Comparison of ENCODE assay signal across 7 cellular contexts in genomic region chr3:20370273-20371063, GRCh38.
DNase-seq lines count a peak whose midpoint lies in the region; FAIRE-seq and TF ChIP-seq lines count a peak whose summit lies in the region.
"Not testable (repeated sequence)": the region's sequence is repeated elsewhere in the genome, so short reads cannot be mapped to it uniquely, and the experiment has no call there.

No MANE protein-coding gene starts in this region.

- H3K4me3 Mint-ChIP-seq in HFFc6 = peak overlapping the region; percentile 77; the same call in 1 of the 2 replicates
- H3K4me3 Mint-ChIP-seq in activated T-helper 1 cell treated with anti-CD3 and anti-CD28 coated beads, Interleukin-12 subunit alpha, Interleukin-12 subunit beta, Interleukin-2, Interleukin-4 antibody, amounts not matched to agents 30 ng/mL and 10 ng/mL and 1 ng/mL, durations not matched to agents 14 hours and 24 hours and 36 hours = not testable (repeated sequence)

- not testable (repeated sequence) for H3K36me3 ChIP-seq in WERI-Rb-1; kidney (ENCODE audit: control insufficient read depth in 1 of 2, insufficient read depth in 2 of 2, low read length in 2 of 2); small intestine (ENCODE audit: control insufficient read depth in 2 of 2, insufficient read depth in 2 of 2, low read length in 2 of 2)

- FAIRE-seq in kidney (lab: Jason Lieb, UNC); small intestine (lab: Jason Lieb, UNC): not testable (repeated sequence)

- WGBS in small intestine, 3 donors = 87 to 90% (median 87%) methylated on average over 23 of the region's 23 CpGs

- not testable (repeated sequence) for H3K36me3 Mint-ChIP-seq in HFFc6 (ENCODE audit: low read depth); activated T-helper 1 cell treated with anti-CD3 and anti-CD28 coated beads, Interleukin-12 subunit alpha, Interleukin-12 subunit beta, Interleukin-2, Interleukin-4 antibody, amounts not matched to agents 30 ng/mL and 10 ng/mL and 1 ng/mL, durations not matched to agents 14 hours and 24 hours and 36 hours (ENCODE audit: low read depth)

- not testable (repeated sequence) for H3K27ac Mint-ChIP-seq in HFFc6
- peak overlapping the region; percentile 11 for H3K27ac Mint-ChIP-seq in activated T-helper 1 cell treated with anti-CD3 and anti-CD28 coated beads, Interleukin-12 subunit alpha, Interleukin-12 subunit beta, Interleukin-2, Interleukin-4 antibody, amounts not matched to agents 30 ng/mL and 10 ng/mL and 1 ng/mL, durations not matched to agents 14 hours and 24 hours and 36 hours

- H3K27me3 ChIP-seq in WERI-Rb-1 (ENCODE audit: insufficient read depth, low read depth, severe bottlenecking); small intestine (ENCODE audit: control insufficient read depth in 2 of 2, insufficient read depth in 2 of 2, low read length in 2 of 2): not testable (repeated sequence)

- not testable (repeated sequence) for H3K9me3 ChIP-seq in WERI-Rb-1 (ENCODE audit: severe bottlenecking); kidney (ENCODE audit: control insufficient read depth in 1 of 2, low read length in 2 of 2); small intestine (ENCODE audit: control insufficient read depth, low read depth)

- not testable (repeated sequence) for DNase-seq in HFFc6; activated T-helper 1 cell treated with anti-CD3 and anti-CD28 coated beads, Interleukin-12 subunit alpha, Interleukin-12 subunit beta, Interleukin-2, Interleukin-4 antibody, amounts not matched to agents 30 ng/mL and 10 ng/mL and 1 ng/mL, durations not matched to agents 14 hours and 24 hours and 36 hours (ENCODE audit: low spot score)
- DNase-seq in NCI-H82 (lab: John Stamatoyannopoulos, UW) (peak; percentile 11), RPMI7951 (ENCODE audit: low read depth) (peak; percentile 7), WERI-Rb-1 (peak; percentile 10), kidney (peak; percentile 61), small intestine (peak; percentile 18)

- not testable (repeated sequence) for H3K27ac ChIP-seq in WERI-Rb-1; kidney (ENCODE audit: low read depth in 2 of 2, low read length in 2 of 2); small intestine (ENCODE audit: low read depth in 1 of 2, low read length in 1 of 2)

- TF ChIP-seq CTCF in HFFc6 (IDR thresholded peaks at IDR 0.05); WERI-Rb-1 (IDR thresholded peaks at IDR 0.05; ENCODE audit: low read depth, low read length); kidney (IDR thresholded peaks at IDR 0.05; ENCODE audit: borderline replicate concordance, extremely low read depth, insufficient read depth): not testable (repeated sequence)

- not testable (repeated sequence) for H3K4me3 ChIP-seq in WERI-Rb-1 (ENCODE audit: low read depth, low read length); kidney (ENCODE audit: low read length in 2 of 2); small intestine (ENCODE audit: low read depth in 1 of 2, low read length in 2 of 2)

- H3K9me3 Mint-ChIP-seq in HFFc6; activated T-helper 1 cell treated with anti-CD3 and anti-CD28 coated beads, Interleukin-12 subunit alpha, Interleukin-12 subunit beta, Interleukin-2, Interleukin-4 antibody, amounts not matched to agents 30 ng/mL and 10 ng/mL and 1 ng/mL, durations not matched to agents 14 hours and 24 hours and 36 hours: not testable (repeated sequence)

- not testable (repeated sequence) for H3K9ac ChIP-seq in kidney (ENCODE audit: low read length in 2 of 2)

- intact Hi-C loops in activated T-helper 1 cell treated with anti-CD3 and anti-CD28 coated beads, Interleukin-12 subunit alpha, Interleukin-12 subunit beta, Interleukin-2, Interleukin-4 antibody, amounts not matched to agents 30 ng/mL and 10 ng/mL and 1 ng/mL, durations not matched to agents 14 hours and 24 hours and 36 hours (cut with micrococcal nuclease); kidney (cut with DNase I): not testable (repeated sequence)

- H3K4me1 Mint-ChIP-seq in HFFc6 (ENCODE audit: low read depth) = peaks cover 23% of the 10 kb centered on the region; the same call in 1 of the 2 replicates
- not testable (repeated sequence) for H3K4me1 Mint-ChIP-seq in activated T-helper 1 cell treated with anti-CD3 and anti-CD28 coated beads, Interleukin-12 subunit alpha, Interleukin-12 subunit beta, Interleukin-2, Interleukin-4 antibody, amounts not matched to agents 30 ng/mL and 10 ng/mL and 1 ng/mL, durations not matched to agents 14 hours and 24 hours and 36 hours (ENCODE audit: low read depth)

- H3K27me3 Mint-ChIP-seq in HFFc6 (ENCODE audit: insufficient read depth); activated T-helper 1 cell treated with anti-CD3 and anti-CD28 coated beads, Interleukin-12 subunit alpha, Interleukin-12 subunit beta, Interleukin-2, Interleukin-4 antibody, amounts not matched to agents 30 ng/mL and 10 ng/mL and 1 ng/mL, durations not matched to agents 14 hours and 24 hours and 36 hours (ENCODE audit: insufficient read depth): not testable (repeated sequence)

- not testable (repeated sequence) for H3K4me1 ChIP-seq in kidney (ENCODE audit: control insufficient read depth in 1 of 2, insufficient read depth in 1 of 2, low read depth in 1 of 2, low read length in 2 of 2); small intestine (ENCODE audit: control insufficient read depth in 2 of 2, insufficient read depth in 1 of 2, low read depth in 1 of 2, low read length in 1 of 2)
